Comparison of ENCODE assay signal across 1 cellular context in the genomic region with DNA sequence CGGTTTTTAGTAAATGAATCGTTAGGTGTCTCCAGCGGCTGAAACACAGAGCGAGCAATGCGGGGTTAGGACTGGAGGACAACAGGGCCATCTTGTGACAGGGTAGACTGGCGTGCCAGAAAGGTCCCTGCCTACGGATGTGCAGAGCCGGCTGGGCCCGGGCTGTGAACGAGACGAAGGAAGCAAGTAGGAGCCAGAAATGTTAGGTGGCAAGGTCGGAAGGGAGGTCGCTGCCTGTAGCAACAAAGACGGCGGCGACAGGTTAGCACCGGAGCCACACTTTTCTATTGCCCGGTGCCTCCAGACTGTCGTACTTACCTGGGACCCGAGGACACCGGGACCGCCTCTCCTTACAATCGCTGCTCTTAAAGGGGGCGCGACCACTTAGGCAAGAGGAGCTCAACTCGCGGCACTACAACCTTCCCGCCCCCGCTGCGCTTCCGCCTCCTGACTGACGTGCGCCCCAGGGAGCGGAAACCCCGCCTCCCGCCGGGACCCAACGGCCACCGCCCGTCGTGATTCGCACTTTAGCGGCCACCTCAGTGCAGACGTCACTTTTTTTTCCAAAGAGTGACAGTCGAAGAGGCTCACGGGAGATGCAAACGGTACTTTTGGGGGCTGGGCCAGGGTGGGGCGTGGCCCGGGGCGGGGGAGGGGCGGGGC.
A peak's percentile ranks its signal among the peaks of the same experiment; 100 is the strongest.
TF ChIP-seq lines count a peak whose summit lies in the region.

A gene with protein sequence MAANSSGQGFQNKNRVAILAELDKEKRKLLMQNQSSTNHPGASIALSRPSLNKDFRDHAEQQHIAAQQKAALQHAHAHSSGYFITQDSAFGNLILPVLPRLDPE (minus strand): TSS at position 449 of the 663 bp plus-strand sequence. CDS start 1,632 bp downstream, outside the sequence.

TF ChIP-seq in K562, 482 proteins besides CTCF, POLR2A, EP300 and RAD21 (continued from another document and continues in another):
- TF ChIP-seq, protein P1, sequence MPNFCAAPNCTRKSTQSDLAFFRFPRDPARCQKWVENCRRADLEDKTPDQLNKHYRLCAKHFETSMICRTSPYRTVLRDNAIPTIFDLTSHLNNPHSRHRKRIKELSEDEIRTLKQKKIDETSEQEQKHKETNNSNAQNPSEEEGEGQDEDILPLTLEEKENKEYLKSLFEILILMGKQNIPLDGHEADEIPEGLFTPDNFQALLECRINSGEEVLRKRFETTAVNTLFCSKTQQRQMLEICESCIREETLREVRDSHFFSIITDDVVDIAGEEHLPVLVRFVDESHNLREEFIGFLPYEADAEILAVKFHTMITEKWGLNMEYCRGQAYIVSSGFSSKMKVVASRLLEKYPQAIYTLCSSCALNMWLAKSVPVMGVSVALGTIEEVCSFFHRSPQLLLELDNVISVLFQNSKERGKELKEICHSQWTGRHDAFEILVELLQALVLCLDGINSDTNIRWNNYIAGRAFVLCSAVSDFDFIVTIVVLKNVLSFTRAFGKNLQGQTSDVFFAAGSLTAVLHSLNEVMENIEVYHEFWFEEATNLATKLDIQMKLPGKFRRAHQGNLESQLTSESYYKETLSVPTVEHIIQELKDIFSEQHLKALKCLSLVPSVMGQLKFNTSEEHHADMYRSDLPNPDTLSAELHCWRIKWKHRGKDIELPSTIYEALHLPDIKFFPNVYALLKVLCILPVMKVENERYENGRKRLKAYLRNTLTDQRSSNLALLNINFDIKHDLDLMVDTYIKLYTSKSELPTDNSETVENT (CRISPR knock-in tag; IDR thresholded peaks at IDR 0.05) = peak; percentile 26; the same call in 1 of the 2 replicates
- TF ChIP-seq ZNF551 (CRISPR knock-in tag; IDR thresholded peaks at IDR 0.05) (no peak), BRD4 (IDR thresholded peaks at IDR 0.05) (no peak; the same call in 1 of the 2 replicates), ZBTB9 (CRISPR knock-in tag; IDR thresholded peaks at IDR 0.05) (no peak), PHF20 (IDR thresholded peaks at IDR 0.05; ENCODE audit: partially characterized antibody) (peak; percentile 44), ZKSCAN8 (CRISPR knock-in tag; IDR thresholded peaks at IDR 0.05) (no peak), TARDBP (IDR thresholded peaks at IDR 0.05) (peak; percentile 62; the same call in 1 of the 2 replicates), BHLHE40 (IDR thresholded peaks at IDR 0.05; ENCODE audit: low read length) (no peak), BRCA1 (IDR thresholded peaks at IDR 0.05) (no peak), BRCA1 (CRISPR knock-in tag; IDR thresholded peaks at IDR 0.05) (no peak), GABPA (tag; conservative IDR thresholded peaks at IDR 0.05; ENCODE audit: low read depth) (peak; percentile 94), ETV6 (IDR thresholded peaks at IDR 0.05; ENCODE audit: borderline replicate concordance in 1 of 2, low read depth in 2 of 2, low read length in 1 of 2) (no peak), ETV6 (CRISPR knock-in tag; IDR thresholded peaks at IDR 0.05; ENCODE audit: borderline replicate concordance) (no peak), ATF7 (IDR thresholded peaks at IDR 0.05) (peak; percentile 85), ZNF76 (CRISPR knock-in tag; IDR thresholded peaks at IDR 0.05; ENCODE audit: borderline replicate concordance) (no peak), CTCFL (IDR thresholded peaks at IDR 0.05; ENCODE audit: borderline replicate concordance, insufficient read depth, low read depth, low read length, poor library complexity, severe bottlenecking) (no peak), KLF16 (IDR thresholded peaks at IDR 0.05) (no peak), ZNF589 (CRISPR knock-in tag; IDR thresholded peaks at IDR 0.05; ENCODE audit: low read depth) (no peak), ARID2 (IDR thresholded peaks at IDR 0.05) (0 out of 2 replicates have a peak, but pooled peaks have one; percentile 30), PML (IDR thresholded peaks at IDR 0.05; ENCODE audit: low read length) (peak; percentile 80; the same call in 1 of the 2 replicates), NFE2L1 (tag; IDR thresholded peaks at IDR 0.05; ENCODE audit: borderline replicate concordance, low read depth) (no peak), KLF10 (CRISPR knock-in tag; IDR thresholded peaks at IDR 0.05) (no peak), SP2 (IDR thresholded peaks at IDR 0.05; ENCODE audit: extremely low read depth, low read depth, low read length, poor library complexity, severe bottlenecking) (peak; percentile 54), ZFPM2 (CRISPR knock-in tag; IDR thresholded peaks at IDR 0.05) (no peak), TCF3 (CRISPR knock-in tag; IDR thresholded peaks at IDR 0.05) (no peak), BRD9 (IDR thresholded peaks at IDR 0.05; ENCODE audit: low read depth, partially characterized antibody) (peak; percentile 37), L3MBTL2 (IDR thresholded peaks at IDR 0.05) (peak; percentile 64), ZNF184 (CRISPR knock-in tag; IDR thresholded peaks at IDR 0.05) (no peak), PHB2 (IDR thresholded peaks at IDR 0.05; ENCODE audit: low read depth) (no peak), NFRKB (IDR thresholded peaks at IDR 0.05; ENCODE audit: low read depth) (no peak), ZNF282 (CRISPR knock-in tag; IDR thresholded peaks at IDR 0.05) (no peak), MBD1 (CRISPR knock-in tag; IDR thresholded peaks at IDR 0.05) (no peak), DACH1 (IDR thresholded peaks at IDR 0.05; ENCODE audit: partially characterized antibody) (no peak), GABPB1 (CRISPR knock-in tag; IDR thresholded peaks at IDR 0.05) (peak; percentile 88), E2F3 (CRISPR knock-in tag; IDR thresholded peaks at IDR 0.05) (peak; percentile 75)
- TF ChIP-seq, protein P2, sequence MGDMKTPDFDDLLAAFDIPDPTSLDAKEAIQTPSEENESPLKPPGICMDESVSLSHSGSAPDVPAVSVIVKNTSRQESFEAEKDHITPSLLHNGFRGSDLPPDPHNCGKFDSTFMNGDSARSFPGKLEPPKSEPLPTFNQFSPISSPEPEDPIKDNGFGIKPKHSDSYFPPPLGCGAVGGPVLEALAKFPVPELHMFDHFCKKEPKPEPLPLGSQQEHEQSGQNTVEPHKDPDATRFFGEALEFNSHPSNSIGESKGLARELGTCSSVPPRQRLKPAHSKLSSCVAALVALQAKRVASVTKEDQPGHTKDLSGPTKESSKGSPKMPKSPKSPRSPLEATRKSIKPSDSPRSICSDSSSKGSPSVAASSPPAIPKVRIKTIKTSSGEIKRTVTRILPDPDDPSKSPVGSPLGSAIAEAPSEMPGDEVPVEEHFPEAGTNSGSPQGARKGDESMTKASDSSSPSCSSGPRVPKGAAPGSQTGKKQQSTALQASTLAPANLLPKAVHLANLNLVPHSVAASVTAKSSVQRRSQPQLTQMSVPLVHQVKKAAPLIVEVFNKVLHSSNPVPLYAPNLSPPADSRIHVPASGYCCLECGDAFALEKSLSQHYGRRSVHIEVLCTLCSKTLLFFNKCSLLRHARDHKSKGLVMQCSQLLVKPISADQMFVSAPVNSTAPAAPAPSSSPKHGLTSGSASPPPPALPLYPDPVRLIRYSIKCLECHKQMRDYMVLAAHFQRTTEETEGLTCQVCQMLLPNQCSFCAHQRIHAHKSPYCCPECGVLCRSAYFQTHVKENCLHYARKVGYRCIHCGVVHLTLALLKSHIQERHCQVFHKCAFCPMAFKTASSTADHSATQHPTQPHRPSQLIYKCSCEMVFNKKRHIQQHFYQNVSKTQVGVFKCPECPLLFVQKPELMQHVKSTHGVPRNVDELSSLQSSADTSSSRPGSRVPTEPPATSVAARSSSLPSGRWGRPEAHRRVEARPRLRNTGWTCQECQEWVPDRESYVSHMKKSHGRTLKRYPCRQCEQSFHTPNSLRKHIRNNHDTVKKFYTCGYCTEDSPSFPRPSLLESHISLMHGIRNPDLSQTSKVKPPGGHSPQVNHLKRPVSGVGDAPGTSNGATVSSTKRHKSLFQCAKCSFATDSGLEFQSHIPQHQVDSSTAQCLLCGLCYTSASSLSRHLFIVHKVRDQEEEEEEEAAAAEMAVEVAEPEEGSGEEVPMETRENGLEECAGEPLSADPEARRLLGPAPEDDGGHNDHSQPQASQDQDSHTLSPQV (IDR thresholded peaks at IDR 0.05) = no peak
- TF ChIP-seq, protein P3, sequence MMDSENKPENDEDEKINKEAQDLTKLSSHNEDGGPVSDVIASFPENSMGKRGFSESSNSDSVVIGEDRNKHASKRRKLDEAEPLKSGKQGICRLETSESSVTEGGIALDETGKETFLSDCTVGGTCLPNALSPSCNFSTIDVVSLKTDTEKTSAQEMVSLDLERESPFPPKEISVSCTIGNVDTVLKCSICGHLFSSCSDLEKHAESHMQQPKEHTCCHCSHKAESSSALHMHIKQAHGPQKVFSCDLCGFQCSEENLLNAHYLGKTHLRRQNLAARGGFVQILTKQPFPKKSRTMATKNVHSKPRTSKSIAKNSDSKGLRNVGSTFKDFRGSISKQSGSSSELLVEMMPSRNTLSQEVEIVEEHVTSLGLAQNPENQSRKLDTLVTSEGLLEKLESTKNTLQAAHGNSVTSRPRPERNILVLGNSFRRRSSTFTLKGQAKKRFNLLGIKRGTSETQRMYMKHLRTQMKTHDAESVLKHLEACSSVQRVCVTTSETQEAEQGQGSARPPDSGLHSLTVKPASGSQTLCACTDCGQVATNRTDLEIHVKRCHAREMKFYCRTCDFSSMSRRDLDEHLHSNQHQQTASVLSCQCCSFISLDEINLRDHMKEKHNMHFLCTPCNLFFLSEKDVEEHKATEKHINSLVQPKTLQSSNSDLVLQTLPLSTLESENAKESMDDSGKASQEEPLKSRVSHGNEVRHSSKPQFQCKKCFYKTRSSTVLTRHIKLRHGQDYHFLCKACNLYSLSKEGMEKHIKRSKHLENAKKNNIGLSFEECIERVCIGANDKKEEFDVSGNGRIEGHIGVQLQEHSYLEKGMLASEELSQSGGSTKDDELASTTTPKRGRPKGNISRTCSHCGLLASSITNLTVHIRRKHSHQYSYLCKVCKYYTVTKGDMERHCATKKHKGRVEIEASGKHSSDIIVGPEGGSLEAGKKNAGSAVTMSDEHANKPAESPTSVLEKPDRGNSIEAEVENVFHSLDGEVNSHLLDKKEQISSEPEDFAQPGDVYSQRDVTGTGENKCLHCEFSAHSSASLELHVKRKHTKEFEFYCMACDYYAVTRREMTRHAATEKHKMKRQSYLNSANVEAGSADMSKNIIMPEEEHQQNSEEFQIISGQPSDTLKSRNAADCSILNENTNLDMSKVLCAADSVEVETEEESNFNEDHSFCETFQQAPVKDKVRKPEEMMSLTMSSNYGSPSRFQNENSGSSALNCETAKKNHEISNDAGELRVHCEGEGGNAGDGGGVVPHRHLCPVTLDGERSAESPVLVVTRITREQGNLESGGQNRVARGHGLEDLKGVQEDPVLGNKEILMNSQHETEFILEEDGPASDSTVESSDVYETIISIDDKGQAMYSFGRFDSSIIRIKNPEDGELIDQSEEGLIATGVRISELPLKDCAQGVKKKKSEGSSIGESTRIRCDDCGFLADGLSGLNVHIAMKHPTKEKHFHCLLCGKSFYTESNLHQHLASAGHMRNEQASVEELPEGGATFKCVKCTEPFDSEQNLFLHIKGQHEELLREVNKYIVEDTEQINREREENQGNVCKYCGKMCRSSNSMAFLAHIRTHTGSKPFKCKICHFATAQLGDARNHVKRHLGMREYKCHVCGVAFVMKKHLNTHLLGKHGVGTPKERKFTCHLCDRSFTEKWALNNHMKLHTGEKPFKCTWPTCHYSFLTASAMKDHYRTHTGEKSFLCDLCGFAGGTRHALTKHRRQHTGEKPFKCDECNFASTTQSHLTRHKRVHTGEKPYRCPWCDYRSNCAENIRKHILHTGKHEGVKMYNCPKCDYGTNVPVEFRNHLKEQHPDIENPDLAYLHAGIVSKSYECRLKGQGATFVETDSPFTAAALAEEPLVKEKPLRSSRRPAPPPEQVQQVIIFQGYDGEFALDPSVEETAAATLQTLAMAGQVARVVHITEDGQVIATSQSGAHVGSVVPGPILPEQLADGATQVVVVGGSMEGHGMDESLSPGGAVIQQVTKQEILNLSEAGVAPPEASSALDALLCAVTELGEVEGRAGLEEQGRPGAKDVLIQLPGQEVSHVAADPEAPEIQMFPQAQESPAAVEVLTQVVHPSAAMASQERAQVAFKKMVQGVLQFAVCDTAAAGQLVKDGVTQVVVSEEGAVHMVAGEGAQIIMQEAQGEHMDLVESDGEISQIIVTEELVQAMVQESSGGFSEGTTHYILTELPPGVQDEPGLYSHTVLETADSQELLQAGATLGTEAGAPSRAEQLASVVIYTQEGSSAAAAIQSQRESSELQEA (IDR thresholded peaks at IDR 0.05; ENCODE audit: low read depth) = no peak
- TF ChIP-seq, protein P4, sequence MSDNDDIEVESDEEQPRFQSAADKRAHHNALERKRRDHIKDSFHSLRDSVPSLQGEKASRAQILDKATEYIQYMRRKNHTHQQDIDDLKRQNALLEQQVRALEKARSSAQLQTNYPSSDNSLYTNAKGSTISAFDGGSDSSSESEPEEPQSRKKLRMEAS (CRISPR knock-in tag; IDR thresholded peaks at IDR 0.05) = peak; percentile 55
